In the genomic region with DNA sequence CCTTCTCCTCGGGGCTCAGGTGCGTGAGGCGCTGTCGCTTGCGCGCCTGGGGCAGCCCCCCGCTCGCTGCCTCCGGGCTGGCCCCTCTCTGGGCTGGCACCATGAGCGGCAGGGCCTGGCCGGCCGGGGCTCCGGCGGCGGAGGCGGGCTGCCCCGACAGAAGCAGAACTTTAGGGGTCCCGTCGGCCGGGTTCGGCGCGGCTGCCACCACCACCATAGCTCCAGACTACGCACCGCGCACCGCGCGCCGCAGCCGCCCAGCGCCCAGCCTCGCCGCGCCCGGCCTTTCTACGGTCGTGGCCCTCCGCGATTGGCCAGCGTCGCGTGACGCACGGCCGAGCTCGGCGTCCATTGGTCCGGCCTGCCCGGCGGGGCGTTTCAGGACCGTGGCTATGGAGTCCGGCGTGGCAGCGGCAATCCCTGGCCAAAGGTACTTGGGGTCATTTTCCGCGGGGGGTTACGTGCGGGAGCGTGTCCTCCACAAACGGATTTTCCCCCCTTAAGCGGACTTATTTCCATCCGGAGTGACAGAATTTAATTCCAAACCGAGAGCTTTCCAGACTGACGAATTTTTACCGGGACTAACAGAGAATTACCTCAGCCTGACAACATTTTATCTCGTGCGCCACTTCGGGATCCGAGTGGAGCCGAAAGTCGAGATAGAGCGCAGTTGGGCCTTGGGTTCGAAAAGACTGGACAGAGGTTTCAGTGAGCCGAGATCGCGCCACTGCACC, we compare ENCODE assay signal across 1 cellular context.
TF ChIP-seq lines count a peak whose summit lies in the region.

XBP1 (minus strand) TSS at position 262 of the 734 bp plus-strand sequence.

TF ChIP-seq in K562, 482 proteins besides CTCF, POLR2A, EP300 and RAD21 (continued from another document):
- TF ChIP-seq ASH1L (IDR thresholded peaks at IDR 0.05; ENCODE audit: borderline replicate concordance, low read depth, partially characterized antibody) (no peak), ZBTB34 (CRISPR knock-in tag; IDR thresholded peaks at IDR 0.05) (no peak), CHD7 (IDR thresholded peaks at IDR 0.05; ENCODE audit: low read depth, low read length) (no peak), MED1 (CRISPR knock-in tag; IDR thresholded peaks at IDR 0.05; ENCODE audit: borderline replicate concordance) (no peak), ETV1 (tag; conservative IDR thresholded peaks at IDR 0.05; ENCODE audit: low read depth) (no peak), TSC22D4 (tag; IDR thresholded peaks at IDR 0.05) (no peak), CAMTA2 (CRISPR knock-in tag; conservative IDR thresholded peaks at IDR 0.05) (no peak), HOXB6 (CRISPR knock-in tag; IDR thresholded peaks at IDR 0.05; ENCODE audit: borderline replicate concordance) (no peak), NFE2 (IDR thresholded peaks at IDR 0.05; ENCODE audit: low read depth) (no peak), TCF3 (CRISPR knock-in tag; IDR thresholded peaks at IDR 0.05) (0 out of 2 replicates have a peak, but pooled peaks have one; percentile 11)
- TF ChIP-seq, protein P1, sequence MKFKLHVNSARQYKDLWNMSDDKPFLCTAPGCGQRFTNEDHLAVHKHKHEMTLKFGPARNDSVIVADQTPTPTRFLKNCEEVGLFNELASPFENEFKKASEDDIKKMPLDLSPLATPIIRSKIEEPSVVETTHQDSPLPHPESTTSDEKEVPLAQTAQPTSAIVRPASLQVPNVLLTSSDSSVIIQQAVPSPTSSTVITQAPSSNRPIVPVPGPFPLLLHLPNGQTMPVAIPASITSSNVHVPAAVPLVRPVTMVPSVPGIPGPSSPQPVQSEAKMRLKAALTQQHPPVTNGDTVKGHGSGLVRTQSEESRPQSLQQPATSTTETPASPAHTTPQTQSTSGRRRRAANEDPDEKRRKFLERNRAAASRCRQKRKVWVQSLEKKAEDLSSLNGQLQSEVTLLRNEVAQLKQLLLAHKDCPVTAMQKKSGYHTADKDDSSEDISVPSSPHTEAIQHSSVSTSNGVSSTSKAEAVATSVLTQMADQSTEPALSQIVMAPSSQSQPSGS (CRISPR knock-in tag; IDR thresholded peaks at IDR 0.05) = no peak
- TF ChIP-seq, protein P2, sequence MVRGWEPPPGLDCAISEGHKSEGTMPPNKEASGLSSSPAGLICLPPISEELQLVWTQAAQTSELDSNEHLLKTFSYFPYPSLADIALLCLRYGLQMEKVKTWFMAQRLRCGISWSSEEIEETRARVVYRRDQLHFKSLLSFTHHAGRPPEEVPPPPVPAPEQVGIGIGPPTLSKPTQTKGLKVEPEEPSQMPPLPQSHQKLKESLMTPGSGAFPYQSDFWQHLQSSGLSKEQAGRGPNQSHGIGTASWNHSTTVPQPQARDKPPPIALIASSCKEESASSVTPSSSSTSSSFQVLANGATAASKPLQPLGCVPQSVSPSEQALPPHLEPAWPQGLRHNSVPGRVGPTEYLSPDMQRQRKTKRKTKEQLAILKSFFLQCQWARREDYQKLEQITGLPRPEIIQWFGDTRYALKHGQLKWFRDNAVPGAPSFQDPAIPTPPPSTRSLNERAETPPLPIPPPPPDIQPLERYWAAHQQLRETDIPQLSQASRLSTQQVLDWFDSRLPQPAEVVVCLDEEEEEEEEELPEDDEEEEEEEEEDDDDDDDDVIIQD (CRISPR knock-in tag; IDR thresholded peaks at IDR 0.05) = no peak
